1 cellular context compared by ENCODE assay signal in genomic region chrX:46554942-46555341, GRCh38.
TF ChIP-seq lines count a peak whose summit lies in the region.

No MANE protein-coding gene starts in this region.

TF ChIP-seq in GM12878, 131 proteins besides CTCF, POLR2A, EP300 and RAD21 (continued from another document):
- TF ChIP-seq ZBTB40 (IDR thresholded peaks at IDR 0.05; ENCODE audit: borderline replicate concordance) (no peak), HDGF (IDR thresholded peaks at IDR 0.05) (no peak), RBBP5 (conservative IDR thresholded peaks at IDR 0.05) (no peak), SMC3 (IDR thresholded peaks at IDR 0.05; ENCODE audit: borderline replicate concordance, low read length) (peak; percentile 61; the same call in 1 of the 2 replicates), SMAD5 (IDR thresholded peaks at IDR 0.05; ENCODE audit: low read depth) (no peak), ZBTB4 (CRISPR knock-in tag; IDR thresholded peaks at IDR 0.05) (no peak)
